ENCODE assay signal across 20 cellular contexts in the genomic region with DNA sequence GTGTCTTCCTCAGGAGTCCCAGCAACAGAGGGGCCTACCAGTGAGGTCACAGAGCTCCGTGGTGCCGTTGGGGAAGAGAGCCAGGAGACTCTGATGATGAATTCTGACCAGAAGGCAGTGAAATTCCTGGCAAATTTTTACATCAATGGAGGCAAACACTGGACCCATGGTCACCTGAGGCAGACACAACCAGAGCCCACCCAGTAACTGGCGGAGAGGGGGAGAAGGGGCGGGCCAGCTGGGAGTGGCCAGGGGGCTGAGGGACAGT. TPM values are rescaled to one million over a fixed set of nuclear protein-coding genes. Genes with fewer than 3 reads are reported as not detected.
"Had no signal": no experiment of that assay in that cellular context is flagged by ENCODE, and none has a peak within 500 bp of the region (broad histone marks: within the 10 kb centered on the region; RNA-seq: fewer than 3 reads in every experiment).

A gene (plus strand): TSS at position 93 of the 268 bp plus-strand sequence. CDS start 1 bp downstream, at position 94.

- H3K9me3 Mint-ChIP-seq: activated T-helper 1 cell treated with anti-CD3 and anti-CD28 coated beads, Interleukin-12 subunit alpha, Interleukin-12 subunit beta, Interleukin-2, Interleukin-4 antibody, amounts not matched to agents 30 ng/mL and 10 ng/mL and 1 ng/mL, durations not matched to agents 14 hours and 24 hours and 36 hours; effector memory CD8-positive, alpha-beta T cell; naive thymus-derived CD8-positive, alpha-beta T cell; stimulated activated naive CD8-positive, alpha-beta T cell treated with anti-CD3 and anti-CD28 coated beads, Interleukin-15, amount 100 ng/mL, for 72 hours had no signal

- H3K27ac Mint-ChIP-seq: activated CD4-positive, alpha-beta T cell treated with anti-CD3 and anti-CD28 coated beads for 36 hours; activated CD8-positive, alpha-beta T cell treated with anti-CD3 and anti-CD28 coated beads, Interleukin-2, amount 10 ng/mL, durations not matched to agents 7 days and 5 days; activated T-helper 1 cell treated with anti-CD3 and anti-CD28 coated beads, Interleukin-12 subunit alpha, Interleukin-12 subunit beta, Interleukin-2, Interleukin-4 antibody, amounts not matched to agents 30 ng/mL and 10 ng/mL and 1 ng/mL, durations not matched to agents 14 hours and 24 hours and 36 hours; effector memory CD8-positive, alpha-beta T cell; stimulated activated naive CD8-positive, alpha-beta T cell treated with anti-CD3 and anti-CD28 coated beads, Interleukin-15, amount 100 ng/mL, for 72 hours had no signal

- H3K36me3 ChIP-seq: lower lobe of right lung, pancreas, thoracic aorta had no signal

- H2AFZ ChIP-seq: hepatocyte had no signal

- H3K4me3 Mint-ChIP-seq: activated CD4-positive, alpha-beta T cell treated with anti-CD3 and anti-CD28 coated beads for 36 hours; activated CD8-positive, alpha-beta T cell treated with anti-CD3 and anti-CD28 coated beads, Interleukin-2, amount 10 ng/mL, durations not matched to agents 7 days and 5 days; activated T-helper 1 cell treated with anti-CD3 and anti-CD28 coated beads, Interleukin-12 subunit alpha, Interleukin-12 subunit beta, Interleukin-2, Interleukin-4 antibody, amounts not matched to agents 30 ng/mL and 10 ng/mL and 1 ng/mL, durations not matched to agents 14 hours and 24 hours and 36 hours; effector memory CD8-positive, alpha-beta T cell; stimulated activated naive CD8-positive, alpha-beta T cell treated with anti-CD3 and anti-CD28 coated beads, Interleukin-15, amount 100 ng/mL, for 72 hours had no signal

- H3K4me3 ChIP-seq: coronary artery, hepatocyte, lower lobe of right lung, pancreas, thoracic aorta had no signal

- H3K4me2 ChIP-seq: hepatocyte had no signal

- H3K27me3 ChIP-seq: hepatocyte, pancreas had no signal

- H3K27ac ChIP-seq: coronary artery, epithelial cell of prostate, hepatocyte, lower lobe of right lung, pancreas, thoracic aorta, VCaP had no signal

- DNase-seq: activated CD4-positive, alpha-beta T cell treated with anti-CD3 and anti-CD28 coated beads for 36 hours; activated CD8-positive, alpha-beta T cell treated with anti-CD3 and anti-CD28 coated beads, Interleukin-2, amount 10 ng/mL, durations not matched to agents 7 days and 5 days; activated naive CD4-positive, alpha-beta T cell; effector memory CD8-positive, alpha-beta T cell; lower lobe of right lung; naive thymus-derived CD8-positive, alpha-beta T cell; stimulated activated CD4-positive, alpha-beta T cell treated with anti-CD3 and anti-CD28 coated beads, Interleukin-15, amount 100 ng/mL, for 24 hours; stimulated activated CD4-positive, alpha-beta T cell treated with anti-CD3 and anti-CD28 coated beads, Interleukin-4, amount 100 ng/mL, for 24 hours; stimulated activated naive CD8-positive, alpha-beta T cell treated with anti-CD3 and anti-CD28 coated beads, Interleukin-15, amount 100 ng/mL, for 72 hours; T-helper 1 cell had no signal

- ATAC-seq: activated CD4-positive, alpha-beta T cell treated with anti-CD3 and anti-CD28 coated beads for 36 hours; activated CD8-positive, alpha-beta T cell treated with anti-CD3 and anti-CD28 coated beads, Interleukin-2, amount 10 ng/mL, durations not matched to agents 7 days and 5 days; effector memory CD8-positive, alpha-beta T cell; lower lobe of right lung; naive thymus-derived CD8-positive, alpha-beta T cell; pancreas; stimulated activated naive CD8-positive, alpha-beta T cell treated with anti-CD3 and anti-CD28 coated beads, Interleukin-15, amount 100 ng/mL, for 72 hours had no signal

- H3K9me3 ChIP-seq: lower lobe of right lung, pancreas, thoracic aorta had no signal

- H3K36me3 Mint-ChIP-seq: naive thymus-derived CD8-positive, alpha-beta T cell had no signal

RNA-seq across cellular contexts. Expression of the gene that starts here (rescaled TPM):
- total RNA-seq: activated CD4-positive, alpha-beta T cell treated with anti-CD3 and anti-CD28 coated beads for 36 hours; activated CD8-positive, alpha-beta T cell treated with anti-CD3 and anti-CD28 coated beads, Interleukin-2, amount 10 ng/mL, durations not matched to agents 7 days and 5 days; cardiac septum; hepatocyte; mononuclear cell; naive thymus-derived CD8-positive, alpha-beta T cell; pancreas; thoracic aorta; urinary bladder had no signal
- polyA plus RNA-seq: naive thymus-derived CD8-positive, alpha-beta T cell; urinary bladder had no signal
